Comparison of ENCODE assay signal across 18 cellular contexts in the genomic region with DNA sequence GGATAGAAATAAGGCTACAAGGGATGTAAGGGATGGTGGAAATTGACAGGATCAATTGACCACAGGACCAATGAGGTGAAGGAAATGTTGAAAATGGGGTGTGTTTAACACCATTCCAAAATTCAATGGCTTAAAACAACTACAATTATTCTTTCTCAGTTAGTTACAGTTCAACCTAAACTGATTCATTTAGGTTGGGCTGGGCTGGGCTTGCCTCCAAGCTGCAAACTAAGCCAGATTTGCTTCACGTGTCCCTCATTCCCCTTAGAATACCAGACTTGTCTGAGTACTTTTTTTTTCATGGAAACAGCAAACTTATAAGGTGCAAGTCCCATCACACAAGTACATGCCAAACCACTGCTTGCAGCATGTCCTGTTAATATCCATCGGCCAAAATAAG.
A peak's percentile ranks its signal among the peaks of the same experiment; 100 is the strongest.
DNase-seq lines count a peak whose midpoint lies in the region; ATAC-seq and TF ChIP-seq lines count a peak whose summit lies in the region.
"Had no signal": no experiment of that assay in that cellular context is flagged by ENCODE, and none has a peak within 500 bp of the region (broad histone marks: within the 10 kb centered on the region; RNA-seq: fewer than 3 reads in every experiment).

No MANE protein-coding gene starts in this region.

- no peak overlapping the region for H3K4me3 ChIP-seq in mucosa of descending colon
- no peak overlapping the region for H3K4me3 ChIP-seq in effector memory CD4-positive, alpha-beta T cell (ENCODE audit: insufficient read depth, low read depth, low read length, poor library complexity, severe bottlenecking)

- TF ChIP-seq CTCF in chondrocyte (IDR thresholded peaks at IDR 0.05) (no peak), mucosa of descending colon (IDR thresholded peaks at IDR 0.05) (no peak)

- no peaks in the 10 kb centered on the region for H3K27me3 Mint-ChIP-seq in chondrocyte (ENCODE audit: low read depth)

- H3K4me3 Mint-ChIP-seq in chondrocyte (ENCODE audit: unreplicated experiment) = no peak overlapping the region
- H3K4me3 Mint-ChIP-seq: CD8-positive, alpha-beta memory T cell had no signal

- no peak overlapping the region for H3K27ac ChIP-seq in effector memory CD4-positive, alpha-beta T cell (ENCODE audit: insufficient read depth, low read length, poor library complexity, severe bottlenecking)

- peak overlapping the region; percentile 72 for H3K27ac Mint-ChIP-seq in chondrocyte (ENCODE audit: unreplicated experiment)
- H3K27ac Mint-ChIP-seq: CD8-positive, alpha-beta memory T cell had no signal

- H3K36me3 ChIP-seq in mucosa of descending colon (ENCODE audit: low read depth) = no peaks in the 10 kb centered on the region
- no peaks in the 10 kb centered on the region for H3K36me3 ChIP-seq in effector memory CD4-positive, alpha-beta T cell (ENCODE audit: control insufficient read depth, insufficient read depth, low read length)
- H3K36me3 ChIP-seq: BE2C had no signal

- H3K9me3 Mint-ChIP-seq in chondrocyte (ENCODE audit: low read depth) = peaks cover 6% of the 10 kb centered on the region
- H3K9me3 Mint-ChIP-seq: CD8-positive, alpha-beta memory T cell had no signal

- no peaks in the 10 kb centered on the region for H3K9me3 ChIP-seq in mucosa of descending colon
- no peaks in the 10 kb centered on the region for H3K9me3 ChIP-seq in effector memory CD4-positive, alpha-beta T cell (ENCODE audit: control insufficient read depth, low read length)
- H3K9me3 ChIP-seq: BE2C had no signal

- DNase-seq in AG20443 (ENCODE audit: low spot score) = peak; percentile 21
- DNase-seq in chondrocyte (ENCODE audit: low spot score) = no peak
- peak; percentile 39 for DNase-seq in fibroblast of peridontal ligament (ENCODE audit: extremely low read depth)
- peak in 2 of 3 donors; percentile 52 to 63 for DNase-seq in mucosa of descending colon
- no peak for DNase-seq in effector memory CD4-positive, alpha-beta T cell
- DNase-seq in COR-L47 (lab: John Stamatoyannopoulos, UW) = no peak
- DNase-seq: BE2C; CD8-positive, alpha-beta memory T cell; GF-D8; KG1; NCI-H1092; NCI-H1694; NCI-H345; NCI-H69; NK-92 treated with Interleukin-12 subunit alpha and Interleukin-12 subunit beta, amount 100 ng/mL, for 24 hours; OCI-M1; RPMI8226 had no signal

- H3K27me3 ChIP-seq in effector memory CD4-positive, alpha-beta T cell (replicated peaks; ENCODE audit: control insufficient read depth, insufficient read depth, low read length, poor library complexity, severe bottlenecking) = no peaks in the 10 kb centered on the region
- H3K27me3 ChIP-seq: BE2C had no signal

- ATAC-seq in mucosa of descending colon = peak; percentile 53
- no peak for ATAC-seq in GM19395 (IDR thresholded peaks at IDR 0.05; ENCODE audit: unreplicated experiment)

- peaks cover 10% of the 10 kb centered on the region for H3K4me1 ChIP-seq in mucosa of descending colon (ENCODE audit: low read depth)
- no peaks in the 10 kb centered on the region for H3K4me1 ChIP-seq in effector memory CD4-positive, alpha-beta T cell (ENCODE audit: control insufficient read depth, insufficient read depth, low read length, poor library complexity, severe bottlenecking)
- H3K4me1 ChIP-seq: BE2C had no signal

- no peaks in the 10 kb centered on the region for H3K36me3 Mint-ChIP-seq in chondrocyte (ENCODE audit: low read depth)
- H3K36me3 Mint-ChIP-seq: CD8-positive, alpha-beta memory T cell had no signal

- peaks cover 9% of the 10 kb centered on the region for H3K4me1 Mint-ChIP-seq in chondrocyte (ENCODE audit: low read depth)
- H3K4me1 Mint-ChIP-seq: CD8-positive, alpha-beta memory T cell had no signal

- intact Hi-C loops in mucosa of descending colon (cut with DNase I, micrococcal nuclease) = no loop called here

Comparison
In these comparisons a context has a peak if more than half of its experiments do, and no peak if none do; other contexts are left out.
1. DNase-seq: peak in AG20443 (single experiment), fibroblast of peridontal ligament (single experiment) and mucosa of descending colon (2 of 3); none in chondrocyte (single experiment), effector memory CD4-positive, alpha-beta T cell (0 of 3) and COR-L47 (single experiment).